8 cellular contexts compared by ENCODE assay signal in genomic region chr12:120470150-120470817, GRCh38. TPM values are rescaled to one million over a fixed set of nuclear protein-coding genes. Genes with fewer than 3 reads are reported as not detected.
A peak's percentile ranks its signal among the peaks of the same experiment; 100 is the strongest.
DNase-seq lines count a peak whose midpoint lies in the region; ATAC-seq, FAIRE-seq and TF ChIP-seq lines count a peak whose summit lies in the region.

No MANE protein-coding gene starts in this region.

- FAIRE-seq in A549 (lab: Jason Lieb, UNC) (no peak), K562 (lab: Jason Lieb, UNC) (peak; percentile 79)

- H3K27me3 ChIP-seq in K562 (ENCODE audit: control insufficient read depth in 2 of 2, insufficient read depth in 2 of 2, low read length in 2 of 2) (no peaks in the 10 kb centered on the region), testis (no peaks in the 10 kb centered on the region)

- DNase-seq in A549 (ENCODE audit: low read depth in 1 of 2, low spot score in 1 of 2) (peak; percentile 36 to 46), Kasumi-1 (lab: John Stamatoyannopoulos, UW) (peak; percentile 16 to 19), K562 (ENCODE audit: extremely low read depth in 1 of 4, low spot score in 3 of 4) (no peak), left kidney (ENCODE audit: low read depth, low spot score) (peak; percentile 51), testis (peak; percentile 36), SKM-1 treated with dmso at 0.1 percent for 144 hours (lab: John Stamatoyannopoulos, UW; ENCODE audit: unreplicated experiment) (no peak)
- no peak for DNase-seq in stimulated activated CD4-positive, alpha-beta T cell treated with anti-CD3 and anti-CD28 coated beads, Interleukin-12 subunit alpha, Interleukin-12 subunit beta, amount 100 ng/mL, for 4 hours

- peaks cover 28% of the 10 kb centered on the region for H4K20me1 ChIP-seq in K562 (replicated peaks; ENCODE audit: control insufficient read depth, insufficient read depth, low read length)

- POLR2A ChIA-PET in A549 (lab: Yijun Ruan, JAX): no interaction called here
- POLR2A ChIA-PET in K562 (lab: Yijun Ruan, JAX): interaction anchor here (0.5 to 3.1 kb wide), 7 partner anchors 10 to 269 kb away, joined by 3 to 16 read pairs (median 3); partner anchors contain the start of genes RNU4-1, RNU4-2 and RPLP0

- peak overlapping the region; percentile 80 for H3K4me3 ChIP-seq in A549
- peak overlapping the region; percentile 90 for H3K4me3 ChIP-seq in K562
- peak overlapping the region; percentile 97 to 98 for H3K4me3 ChIP-seq in testis

- no peak for TF ChIP-seq EP300 in A549 (IDR thresholded peaks at IDR 0.05)
- no peak for TF ChIP-seq EP300 in K562 (IDR thresholded peaks at IDR 0.05; ENCODE audit: low read length)

- BruUV-seq in K562 (replicated peaks; lab: Mats Ljungman, UMichigan): TSS peak; percentile 64

- CTCF ChIA-PET in A549 (lab: Yijun Ruan, JAX) (interaction anchor here (0.7 to 11.1 kb wide), 21 partner anchors 9 to 146 kb away, joined by 3 to 167 read pairs (median 5); partner anchors contain the start of genes COX6A1 and DYNLL1), K562 (lab: Yijun Ruan, JAX; ENCODE audit: low intra/inter-chr PET ratio) (interaction anchor here (0.6 kb wide), 1 partner anchor 13 kb away, joined by 6 read pairs; no protein-coding TSS in a partner anchor)

- ATAC-seq in A549: peak in 1 of 2 experiments; percentile 58; a peak in 5 of 6 replicates
- ATAC-seq in GM18517 (IDR thresholded peaks at IDR 0.05; ENCODE audit: unreplicated experiment): peak; percentile 16
- peak; percentile 61 for ATAC-seq in K562

- H3K36me3 ChIP-seq in K562 (ENCODE audit: control insufficient read depth, insufficient read depth, low read length): peaks cover 33% of the 10 kb centered on the region
- no peaks in the 10 kb centered on the region for H3K36me3 ChIP-seq in testis (ENCODE audit: low read depth, missing control alignments)

- no peaks in the 10 kb centered on the region for H3K9me1 ChIP-seq in K562 (ENCODE audit: control insufficient read depth, insufficient read depth, low read length)

- H2AFZ ChIP-seq in K562 (ENCODE audit: low read depth, low read length): peak overlapping the region; percentile 88

- H3K4me1 ChIP-seq in A549: peaks cover 44% of the 10 kb centered on the region
- H3K4me1 ChIP-seq in K562 (replicated peaks in 1 of 2; ENCODE audit: control insufficient read depth in 2 of 2, insufficient read depth in 2 of 2, low read length in 2 of 2): peaks cover 33 to 35% of the 10 kb centered on the region in 2 experiments
- peaks cover 39% of the 10 kb centered on the region for H3K4me1 ChIP-seq in testis

- peaks cover 91% of the 10 kb centered on the region for H3K79me2 ChIP-seq in K562 (ENCODE audit: control insufficient read depth, insufficient read depth, low read length)

- TF ChIP-seq POLR2A in A549 (IDR thresholded peaks at IDR 0.05; ENCODE audit: low read length): no peak
- no peak for TF ChIP-seq POLR2A in K562 (conservative IDR thresholded peaks at IDR 0.05)
- no peak for TF ChIP-seq POLR2A in testis (IDR thresholded peaks at IDR 0.05)

- H3K4me2 ChIP-seq in A549 (peak overlapping the region; percentile 90), K562 (ENCODE audit: insufficient read depth, low read length) (peak overlapping the region; percentile 97)

- TF ChIP-seq CTCF in A549 (IDR thresholded peaks at IDR 0.05) (no peak), K562 (IDR thresholded peaks at IDR 0.05 in 2 of 3, conservative IDR thresholded peaks at IDR 0.05 in 1 of 3; ENCODE audit: insufficient read depth in 2 of 3, low read depth in 1 of 3, low read length in 3 of 3) (no peak), testis (IDR thresholded peaks at IDR 0.05) (no peak)

- H3K9me3 ChIP-seq in A549 (no peaks in the 10 kb centered on the region), K562 (replicated peaks; ENCODE audit: control insufficient read depth, insufficient read depth, low read depth, low read length) (no peaks in the 10 kb centered on the region), testis (no peaks in the 10 kb centered on the region)

- peak overlapping the region; percentile 87 to 100 for H3K9ac ChIP-seq in K562 (ENCODE audit: insufficient read depth in 1 of 2, low read depth in 2 of 2, low read length in 2 of 2)

- TF ChIP-seq RAD21 in A549 (conservative IDR thresholded peaks at IDR 0.05 in 1 of 2, IDR thresholded peaks at IDR 0.05 in 1 of 2) (no peak), K562 (CRISPR knock-in tag; conservative IDR thresholded peaks at IDR 0.05 in 1 of 2, IDR thresholded peaks at IDR 0.05 in 1 of 2) (no peak)

- peak overlapping the region; percentile 98 for H3K27ac ChIP-seq in A549
- peak overlapping the region; percentile 96 for H3K27ac ChIP-seq in K562 (ENCODE audit: extremely low read depth, low read depth, low read length)
- H3K27ac ChIP-seq in testis: peak overlapping the region; percentile 94 to 95

- 78% methylated on average over 24 of the region's 27 CpGs for WGBS in A549 (ENCODE audit: missing lambda C conversion rate)
- 2% methylated on average over 27 of the region's 27 CpGs for WGBS in K562 (ENCODE audit: insufficient coverage, low coverage, missing lambda C conversion rate)
- 37 to 44% methylated on average over 26 to 27 of the region's 27 CpGs for WGBS in testis, 2 donors

- intact Hi-C loops in K562 (cut with micrococcal nuclease) (loop anchor here (2.0 kb wide), 1 partner anchor 59 kb away; the partner anchor contains the start of gene COQ5), testis (cut with DNase I; ENCODE audit: low total_unique reads) (no loop called here)

- in situ Hi-C loops in K562 (cut with MboI): no loop called here

RNA-seq across cellular contexts. Expression of gene SRSF9, which starts 0.7 kb away (rescaled TPM):
- polyA plus RNA-seq in A549 (2011; rRNA removed): 173 and 218 TPM in 2 replicates
- 254 and 263 TPM in 2 replicates for polyA plus RNA-seq in A549 (2012; cell fraction: cytosol; rRNA removed)
- polyA plus RNA-seq in A549 (2012; cell fraction: nucleus; rRNA removed): 103 and 127 TPM in 2 replicates
- 288 to 316 TPM (median 306 TPM) in 3 replicates for polyA plus RNA-seq in A549 (2017; fragmentation: RNase III; extraction: RNeasy Plus Mini Kit Qiagen cat#74134 plus additional on column Dnase treatment)
- 65.9 and 75.9 TPM in 2 replicates for polyA minus RNA-seq in A549 (2011; rRNA and poly(A)+ RNA removed)
- total RNA-seq in K562 (2011; cell fraction: chromatin; rRNA removed; ENCODE audit: low replicate concordance): 133 and 204 TPM in 2 replicates
- 102 and 104 TPM in 2 replicates for total RNA-seq in K562 (2011; cell fraction: nucleolus; rRNA removed)
- total RNA-seq in K562 (2011; cell fraction: nucleoplasm; rRNA removed): 154 and 192 TPM in 2 replicates
- 255 and 271 TPM in 2 replicates for total RNA-seq in K562 (2014; rRNA removed)
- total RNA-seq in K562 (2014; rRNA removed; fragmentation: Illumina TruSeq; extraction: Trizol): 230 and 244 TPM in 2 replicates
- 241 and 243 TPM in 2 replicates for total RNA-seq in K562 (2015; rRNA removed; fragmentation: Illumina TruSeq; extraction: Trizol)
- 280 and 286 TPM in 2 replicates for total RNA-seq in K562 (2021)
- polyA plus RNA-seq in K562 (2011; rRNA removed): 159 and 203 TPM in 2 replicates
- polyA plus RNA-seq in K562 (2011; cell fraction: cytosol; rRNA removed): 126 and 188 TPM in 2 replicates
- polyA plus RNA-seq in K562 (2011; cell fraction: nucleus; rRNA removed): 163 and 219 TPM in 2 replicates
- polyA plus RNA-seq in K562 (2012): 188 and 307 TPM in 2 replicates
- polyA plus RNA-seq in K562 (2014; fragmentation: Illumina TruSeq; extraction: Trizol): 180 and 188 TPM in 2 replicates
- polyA plus RNA-seq in K562 (2014; fragmentation: Nextera tagmentation; extraction: Ambion mirVana): 10 to 100 TPM; 40.3 to 50.5 TPM
- 291 and 296 TPM in 2 replicates for polyA plus RNA-seq in K562 (2014; rRNA removed)
- 130 and 156 TPM in 2 replicates for polyA minus RNA-seq in K562 (2011; rRNA and poly(A)+ RNA removed)
- 94.9 and 103 TPM in 2 replicates for polyA minus RNA-seq in K562 (2011; cell fraction: cytosol; rRNA and poly(A)+ RNA removed)
- polyA minus RNA-seq in K562 (2011; cell fraction: nucleus; rRNA and poly(A)+ RNA removed): 76.5 and 108 TPM in 2 replicates
- total RNA-seq in testis: 100 to 1,000 TPM; 199 to 238 TPM
- 202 TPM for polyA plus RNA-seq in testis (ENCODE audit: insufficient read depth, low read depth, low replicate concordance)

RNA-seq across cellular contexts. Expression of gene GATC, which starts 24.0 kb away (rescaled TPM):
- polyA plus RNA-seq in A549 (2011; rRNA removed): 39.9 and 40.6 TPM in 2 replicates
- 12.8 and 14.0 TPM in 2 replicates for polyA plus RNA-seq in A549 (2012; cell fraction: cytosol; rRNA removed)
- polyA plus RNA-seq in A549 (2012; cell fraction: nucleus; rRNA removed): 8.3 and 10.1 TPM in 2 replicates
- 19.7 to 22.5 TPM (median 20.6 TPM) in 3 replicates for polyA plus RNA-seq in A549 (2017; fragmentation: RNase III; extraction: RNeasy Plus Mini Kit Qiagen cat#74134 plus additional on column Dnase treatment)
- 12.8 and 15.3 TPM in 2 replicates for polyA minus RNA-seq in A549 (2011; rRNA and poly(A)+ RNA removed)
- total RNA-seq in K562 (2011; cell fraction: chromatin; rRNA removed; ENCODE audit: low replicate concordance): 17.9 and 20.6 TPM in 2 replicates
- 14.3 and 15.7 TPM in 2 replicates for total RNA-seq in K562 (2011; cell fraction: nucleolus; rRNA removed)
- total RNA-seq in K562 (2011; cell fraction: nucleoplasm; rRNA removed): 22.1 and 34.4 TPM in 2 replicates
- 22.2 and 29.0 TPM in 2 replicates for total RNA-seq in K562 (2014; rRNA removed)
- 28.2 and 29.5 TPM in 2 replicates for total RNA-seq in K562 (2014; rRNA removed; fragmentation: Illumina TruSeq; extraction: Trizol)
- total RNA-seq in K562 (2015; rRNA removed; fragmentation: Illumina TruSeq; extraction: Trizol): 27.1 and 29.0 TPM in 2 replicates
- total RNA-seq in K562 (2021): 52.6 and 53.6 TPM in 2 replicates
- polyA plus RNA-seq in K562 (2011; rRNA removed): 30.1 and 38.9 TPM in 2 replicates
- polyA plus RNA-seq in K562 (2011; cell fraction: cytosol; rRNA removed): 18.8 and 22.9 TPM in 2 replicates
- 21.7 and 29.0 TPM in 2 replicates for polyA plus RNA-seq in K562 (2011; cell fraction: nucleus; rRNA removed)
- polyA plus RNA-seq in K562 (2012): 18.9 and 20.0 TPM in 2 replicates
- 29.7 and 38.9 TPM in 2 replicates for polyA plus RNA-seq in K562 (2014; fragmentation: Illumina TruSeq; extraction: Trizol)
- polyA plus RNA-seq in K562 (2014; fragmentation: Nextera tagmentation; extraction: Ambion mirVana): 10 to 100 TPM in 1 of 2 experiments, 1 to 10 TPM in 1; 5.8 to 14.3 TPM
- 24.0 and 24.2 TPM in 2 replicates for polyA plus RNA-seq in K562 (2014; rRNA removed)
- 27.7 and 28.0 TPM in 2 replicates for polyA minus RNA-seq in K562 (2011; rRNA and poly(A)+ RNA removed)
- polyA minus RNA-seq in K562 (2011; cell fraction: cytosol; rRNA and poly(A)+ RNA removed): 11.5 and 11.9 TPM in 2 replicates
- polyA minus RNA-seq in K562 (2011; cell fraction: nucleus; rRNA and poly(A)+ RNA removed): 7.8 and 10.0 TPM in 2 replicates
- total RNA-seq in testis: 10 to 100 TPM; 17.5 to 20.9 TPM
- 10.8 TPM for polyA plus RNA-seq in testis (ENCODE audit: insufficient read depth, low read depth, low replicate concordance)

RNA-seq across cellular contexts. Expression of gene TRIAP1, which starts 24.1 kb away (rescaled TPM):
- polyA plus RNA-seq in A549 (2011; rRNA removed): 97.9 and 114 TPM in 2 replicates
- polyA plus RNA-seq in A549 (2012; cell fraction: cytosol; rRNA removed): 24.2 and 27.2 TPM in 2 replicates
- 6.6 and 9.9 TPM in 2 replicates for polyA plus RNA-seq in A549 (2012; cell fraction: nucleus; rRNA removed)
- 70.9 to 81.9 TPM (median 72.3 TPM) in 3 replicates for polyA plus RNA-seq in A549 (2017; fragmentation: RNase III; extraction: RNeasy Plus Mini Kit Qiagen cat#74134 plus additional on column Dnase treatment)
- 11.1 and 12.6 TPM in 2 replicates for polyA minus RNA-seq in A549 (2011; rRNA and poly(A)+ RNA removed)
- total RNA-seq in K562 (2011; cell fraction: chromatin; rRNA removed; ENCODE audit: low replicate concordance): 11.4 and 14.2 TPM in 2 replicates
- total RNA-seq in K562 (2011; cell fraction: nucleolus; rRNA removed): 14.3 and 14.8 TPM in 2 replicates
- 17.2 and 23.1 TPM in 2 replicates for total RNA-seq in K562 (2011; cell fraction: nucleoplasm; rRNA removed)
- total RNA-seq in K562 (2014; rRNA removed): 37.3 and 38.8 TPM in 2 replicates
- total RNA-seq in K562 (2014; rRNA removed; fragmentation: Illumina TruSeq; extraction: Trizol): 78.4 and 80.9 TPM in 2 replicates
- total RNA-seq in K562 (2015; rRNA removed; fragmentation: Illumina TruSeq; extraction: Trizol): 56.3 and 65.4 TPM in 2 replicates
- 53.2 and 55.3 TPM in 2 replicates for total RNA-seq in K562 (2021)
- polyA plus RNA-seq in K562 (2011; rRNA removed): 53.5 and 85.7 TPM in 2 replicates
- polyA plus RNA-seq in K562 (2011; cell fraction: cytosol; rRNA removed): 12.9 and 27.2 TPM in 2 replicates
- polyA plus RNA-seq in K562 (2011; cell fraction: nucleus; rRNA removed): 10.3 and 16.9 TPM in 2 replicates
- 28.3 and 77.9 TPM in 2 replicates for polyA plus RNA-seq in K562 (2012)
- polyA plus RNA-seq in K562 (2014; fragmentation: Illumina TruSeq; extraction: Trizol): 59.8 and 64.9 TPM in 2 replicates
- 100 to 1,000 TPM; 354 TPM for polyA plus RNA-seq in K562 (2014; fragmentation: Nextera tagmentation; extraction: Ambion mirVana)
- 60.6 and 73.3 TPM in 2 replicates for polyA plus RNA-seq in K562 (2014; rRNA removed)
- polyA minus RNA-seq in K562 (2011; rRNA and poly(A)+ RNA removed): 27.3 and 27.5 TPM in 2 replicates
- polyA minus RNA-seq in K562 (2011; cell fraction: cytosol; rRNA and poly(A)+ RNA removed): 16.0 and 19.2 TPM in 2 replicates
- 5.7 and 13.3 TPM in 2 replicates for polyA minus RNA-seq in K562 (2011; cell fraction: nucleus; rRNA and poly(A)+ RNA removed)
- 10 to 100 TPM; 13.9 to 15.7 TPM for total RNA-seq in testis
- polyA plus RNA-seq in testis (ENCODE audit: insufficient read depth, low read depth, low replicate concordance): 20.0 TPM

RNA-seq across cellular contexts. Expression of gene DYNLL1, which starts 25.6 kb away (rescaled TPM):
- polyA plus RNA-seq in A549 (2011; rRNA removed) (744 and 825 TPM in 2 replicates), A549 (2017; fragmentation: RNase III; extraction: RNeasy Plus Mini Kit Qiagen cat#74134 plus additional on column Dnase treatment) (700 to 848 TPM (median 735 TPM) in 3 replicates), K562 (2011; rRNA removed) (439 and 456 TPM in 2 replicates), K562 (2014; fragmentation: Illumina TruSeq; extraction: Trizol) (531 and 637 TPM in 2 replicates), K562 (2014; fragmentation: Nextera tagmentation; extraction: Ambion mirVana) (1,000 to 10,000 TPM in 1 of 2 experiments, 100 to 1,000 TPM in 1; 921 to 1,112 TPM), K562 (2014; rRNA removed) (397 and 529 TPM in 2 replicates), testis (ENCODE audit: insufficient read depth, low read depth, low replicate concordance) (725 TPM)
- polyA plus RNA-seq in A549 (2012; cell fraction: cytosol; rRNA removed): 607 and 698 TPM in 2 replicates
- 286 and 347 TPM in 2 replicates for polyA plus RNA-seq in A549 (2012; cell fraction: nucleus; rRNA removed)
- polyA minus RNA-seq in A549 (2011; rRNA and poly(A)+ RNA removed): 89.7 and 109 TPM in 2 replicates
- total RNA-seq in K562 (2011; cell fraction: chromatin; rRNA removed; ENCODE audit: low replicate concordance): 64.0 and 73.7 TPM in 2 replicates
- total RNA-seq in K562 (2011; cell fraction: nucleolus; rRNA removed): 55.7 and 76.0 TPM in 2 replicates
- total RNA-seq in K562 (2011; cell fraction: nucleoplasm; rRNA removed): 81.5 and 104 TPM in 2 replicates
- total RNA-seq in K562 (2014; rRNA removed) (303 and 473 TPM in 2 replicates), K562 (2014; rRNA removed; fragmentation: Illumina TruSeq; extraction: Trizol) (430 and 468 TPM in 2 replicates), K562 (2015; rRNA removed; fragmentation: Illumina TruSeq; extraction: Trizol) (587 and 631 TPM in 2 replicates), K562 (2021) (364 and 386 TPM in 2 replicates), testis (100 to 1,000 TPM; 404 to 461 TPM)
- 295 and 360 TPM in 2 replicates for polyA plus RNA-seq in K562 (2011; cell fraction: cytosol; rRNA removed)
- polyA plus RNA-seq in K562 (2011; cell fraction: nucleus; rRNA removed): 186 and 231 TPM in 2 replicates
- 522 and 759 TPM in 2 replicates for polyA plus RNA-seq in K562 (2012)
- 184 and 185 TPM in 2 replicates for polyA minus RNA-seq in K562 (2011; rRNA and poly(A)+ RNA removed)
- 96.5 and 118 TPM in 2 replicates for polyA minus RNA-seq in K562 (2011; cell fraction: cytosol; rRNA and poly(A)+ RNA removed)
- 34.9 and 72.1 TPM in 2 replicates for polyA minus RNA-seq in K562 (2011; cell fraction: nucleus; rRNA and poly(A)+ RNA removed)

RNA-seq across cellular contexts. Expression of gene COX6A1, which starts 32.4 kb away (rescaled TPM):
- polyA plus RNA-seq in A549 (2011; rRNA removed): 948 and 1,287 TPM in 2 replicates
- polyA plus RNA-seq in A549 (2012; cell fraction: cytosol; rRNA removed): 2,005 and 2,029 TPM in 2 replicates
- polyA plus RNA-seq in A549 (2012; cell fraction: nucleus; rRNA removed): 3,876 and 3,914 TPM in 2 replicates
- 709 to 768 TPM (median 759 TPM) in 3 replicates for polyA plus RNA-seq in A549 (2017; fragmentation: RNase III; extraction: RNeasy Plus Mini Kit Qiagen cat#74134 plus additional on column Dnase treatment)
- polyA minus RNA-seq in A549 (2011; rRNA and poly(A)+ RNA removed): 209 and 257 TPM in 2 replicates
- total RNA-seq in K562 (2011; cell fraction: chromatin; rRNA removed; ENCODE audit: low replicate concordance): 82.0 and 133 TPM in 2 replicates
- total RNA-seq in K562 (2011; cell fraction: nucleolus; rRNA removed): 297 and 320 TPM in 2 replicates
- 251 and 255 TPM in 2 replicates for total RNA-seq in K562 (2011; cell fraction: nucleoplasm; rRNA removed)
- total RNA-seq in K562 (2014; rRNA removed): 931 and 1,004 TPM in 2 replicates
- 412 and 414 TPM in 2 replicates for total RNA-seq in K562 (2014; rRNA removed; fragmentation: Illumina TruSeq; extraction: Trizol)
- 602 and 624 TPM in 2 replicates for total RNA-seq in K562 (2015; rRNA removed; fragmentation: Illumina TruSeq; extraction: Trizol)
- total RNA-seq in K562 (2021): 597 and 695 TPM in 2 replicates
- 767 and 895 TPM in 2 replicates for polyA plus RNA-seq in K562 (2011; rRNA removed)
- 2,103 and 2,986 TPM in 2 replicates for polyA plus RNA-seq in K562 (2011; cell fraction: cytosol; rRNA removed)
- 1,412 and 1,636 TPM in 2 replicates for polyA plus RNA-seq in K562 (2011; cell fraction: nucleus; rRNA removed)
- 684 and 920 TPM in 2 replicates for polyA plus RNA-seq in K562 (2012)
- polyA plus RNA-seq in K562 (2014; fragmentation: Illumina TruSeq; extraction: Trizol): 978 and 1,143 TPM in 2 replicates
- polyA plus RNA-seq in K562 (2014; fragmentation: Nextera tagmentation; extraction: Ambion mirVana): 1,000 to 10,000 TPM; 3,092 to 4,142 TPM
- 1,391 and 1,423 TPM in 2 replicates for polyA plus RNA-seq in K562 (2014; rRNA removed)
- polyA minus RNA-seq in K562 (2011; rRNA and poly(A)+ RNA removed): 235 and 279 TPM in 2 replicates
- 175 and 210 TPM in 2 replicates for polyA minus RNA-seq in K562 (2011; cell fraction: cytosol; rRNA and poly(A)+ RNA removed)
- polyA minus RNA-seq in K562 (2011; cell fraction: nucleus; rRNA and poly(A)+ RNA removed): 147 and 169 TPM in 2 replicates
- 100 to 1,000 TPM; 549 to 563 TPM for total RNA-seq in testis
- polyA plus RNA-seq in testis (ENCODE audit: insufficient read depth, low read depth, low replicate concordance): 485 TPM

Comparison
In these comparisons a context has a peak if more than half of its experiments do, and no peak if none do; other contexts are left out.
1. DNase-seq: peak in A549 (2 of 2), Kasumi-1 (2 of 2), left kidney (single experiment) and testis (single experiment); none in K562 (0 of 4), SKM-1 treated with dmso at 0.1 percent for 144 hours (single experiment) and stimulated activated CD4-positive, alpha-beta T cell treated with anti-CD3 and anti-CD28 coated beads, Interleukin-12 subunit alpha, Interleukin-12 subunit beta, amount 100 ng/mL, for 4 hours (single experiment).
2. Of the 35 proteins assayed by ChIP-seq in both K562 and A549: peak only in K562: none; only in A549: PHF8; in both: none; in neither: 34.
3. Peak in every context shown above with its lines, with median percentiles within 50 percentile points of each other: H3K27ac ChIP-seq and H3K4me3 ChIP-seq.